In the genomic region with DNA sequence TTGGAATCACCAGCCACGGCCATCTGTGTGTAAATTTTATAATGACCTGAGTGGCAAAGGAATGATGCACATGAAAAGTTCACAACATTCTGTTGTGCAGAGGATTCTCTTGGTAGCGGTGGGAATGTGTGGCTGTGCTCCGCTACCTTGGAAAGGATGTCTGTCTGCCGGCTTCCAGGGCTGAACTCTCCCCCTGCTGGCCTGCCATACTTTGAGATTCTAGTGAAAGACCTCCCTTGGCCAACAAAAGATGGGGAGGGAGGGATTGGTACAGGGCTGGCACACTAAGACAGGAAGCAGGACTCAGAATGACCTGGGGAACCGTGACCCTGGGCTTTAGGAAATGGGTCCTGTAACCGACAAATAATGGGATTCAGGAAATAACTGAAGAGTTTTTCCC, we compare ENCODE assay signal across 25 cellular contexts.
"Had no signal": no experiment of that assay in that cellular context is flagged by ENCODE, and none has a peak within 500 bp of the region (broad histone marks: within the 10 kb centered on the region; RNA-seq: fewer than 3 reads in every experiment).

No MANE protein-coding gene starts in this region.

- H3K9ac ChIP-seq: parathyroid adenoma had no signal

- H2AFZ ChIP-seq: parathyroid adenoma had no signal

- DNase-seq: effector CD8-positive, alpha-beta T cell; foreskin keratinocyte; glutamatergic neuron; heart right ventricle; hippocampal formation; left cardiac atrium; left lung; naive thymus-derived CD8-positive, alpha-beta T cell; stimulated activated CD4-positive, alpha-beta T cell treated with anti-CD3 and anti-CD28 coated beads, Interleukin-12 subunit alpha, Interleukin-12 subunit beta, amount 100 ng/mL, for 4 hours; stimulated activated CD4-positive, alpha-beta T cell treated with anti-CD3 and anti-CD28 coated beads, Interleukin-1b, Interleukin-23, amount 100 ng/mL, for 48 hours; stimulated activated CD4-positive, alpha-beta T cell treated with anti-CD3 and anti-CD28 coated beads, Interleukin-4, amount 100 ng/mL, for 1 hour; stimulated activated CD8-positive, alpha-beta memory T cell treated with anti-CD3 and anti-CD28 coated beads, Interleukin-4, amount 100 ng/mL, for 48 hours; stimulated activated naive CD4-positive, alpha-beta T cell; stimulated activated naive CD8-positive, alpha-beta T cell treated with anti-CD3 and anti-CD28 coated beads, Interleukin-15, amount 100 ng/mL, for 72 hours; thyroid gland; trophoblast cell had no signal

- H3K27ac Mint-ChIP-seq: dendritic cell treated with granulocyte-macrophage colony-stimulating factor and Interleukin-4, amounts not matched to agents 40 ng/mL and 50 ng/mL, for 4 days; naive thymus-derived CD8-positive, alpha-beta T cell; stimulated activated naive CD8-positive, alpha-beta T cell treated with anti-CD3 and anti-CD28 coated beads, Interleukin-15, amount 100 ng/mL, for 72 hours had no signal

- H3K36me3 ChIP-seq: esophagus muscularis mucosa, gastroesophageal sphincter, heart right ventricle, left lung, prostate gland, right atrium auricular region, thyroid gland, vagina had no signal

- H3K27ac ChIP-seq: esophagus muscularis mucosa, foreskin keratinocyte, gastroesophageal sphincter, heart right ventricle, left lung, parathyroid adenoma, prostate gland, right atrium auricular region, thyroid gland, vagina had no signal

- H3K4me3 ChIP-seq: esophagus muscularis mucosa, gastroesophageal sphincter, heart right ventricle, left lung, prostate gland, right atrium auricular region, smooth muscle cell, thyroid gland, vagina had no signal

- H3K27me3 ChIP-seq: esophagus muscularis mucosa, foreskin keratinocyte, heart right ventricle, left lung, right atrium auricular region, thyroid gland, vagina had no signal

- H3K4me1 ChIP-seq: esophagus muscularis mucosa, foreskin keratinocyte, gastroesophageal sphincter, left lung, parathyroid adenoma, prostate gland, right atrium auricular region, thyroid gland, vagina had no signal

- ATAC-seq: foreskin keratinocyte; gastroesophageal sphincter; heart right ventricle; left cardiac atrium; left lung; naive thymus-derived CD8-positive, alpha-beta T cell; sciatic nerve; stimulated activated naive CD8-positive, alpha-beta T cell treated with anti-CD3 and anti-CD28 coated beads, Interleukin-15, amount 100 ng/mL, for 72 hours had no signal

- H3K4me3 Mint-ChIP-seq: dendritic cell treated with granulocyte-macrophage colony-stimulating factor and Interleukin-4, amounts not matched to agents 40 ng/mL and 50 ng/mL, for 4 days; naive thymus-derived CD8-positive, alpha-beta T cell; stimulated activated naive CD8-positive, alpha-beta T cell treated with anti-CD3 and anti-CD28 coated beads, Interleukin-15, amount 100 ng/mL, for 72 hours had no signal

- H3K79me2 ChIP-seq: parathyroid adenoma had no signal

- H3K9me3 ChIP-seq: gastroesophageal sphincter, prostate gland, right atrium auricular region, thyroid gland, vagina had no signal

- H3K4me2 ChIP-seq: smooth muscle cell had no signal

- H3K4me1 Mint-ChIP-seq: naive thymus-derived CD8-positive, alpha-beta T cell; stimulated activated naive CD8-positive, alpha-beta T cell treated with anti-CD3 and anti-CD28 coated beads, Interleukin-15, amount 100 ng/mL, for 72 hours had no signal

- H3K27me3 Mint-ChIP-seq: dendritic cell treated with granulocyte-macrophage colony-stimulating factor and Interleukin-4, amounts not matched to agents 40 ng/mL and 50 ng/mL, for 4 days; stimulated activated naive CD8-positive, alpha-beta T cell treated with anti-CD3 and anti-CD28 coated beads, Interleukin-15, amount 100 ng/mL, for 72 hours had no signal
